In genomic region chr9:121545875-121546423, GRCh38 we compare ENCODE assay signal across 8 cellular contexts. TPM values are rescaled to one million over a fixed set of nuclear protein-coding genes. Genes with fewer than 3 reads are reported as not detected.
DNase-seq lines count a peak whose midpoint lies in the region; ATAC-seq, FAIRE-seq and TF ChIP-seq lines count a peak whose summit lies in the region.

No MANE protein-coding gene starts in this region.

- H3K27ac ChIP-seq in RWPE1 (no peak overlapping the region; the same call in 1 of the 2 replicates), pancreas (no peak overlapping the region), tibial artery (no peak overlapping the region)

- POLR2A ChIA-PET in RWPE1 (lab: Yijun Ruan, JAX; ENCODE audit: low non-redundant PET): no interaction called here

- FAIRE-seq in D721Med (lab: Jason Lieb, UNC) (no peak), pancreas (lab: Jason Lieb, UNC) (peak; percentile 13)

- 2 to 3% methylated on average over 25 to 27 of the region's 27 CpGs for WGBS in pancreas, 2 donors

- H3K27me3 ChIP-seq in pancreas (no peaks in the 10 kb centered on the region), tibial artery (peaks cover 0 to 3% of the 10 kb centered on the region in 2 donors)

- TF ChIP-seq CTCF in D721Med (IDR thresholded peaks at IDR 0.05; ENCODE audit: insufficient read depth, missing control alignments) (peak; percentile 84), RWPE1 (conservative IDR thresholded peaks at IDR 0.05; ENCODE audit: low read depth) (peak; percentile 100), pancreas (IDR thresholded peaks at IDR 0.05) (peak; percentile 92 to 95 (median 93)), tibial artery (IDR thresholded peaks at IDR 0.05) (peak; percentile 95 to 97)

- H3K4me1 ChIP-seq in pancreas (peaks cover 0 to 7% (median 0%) of the 10 kb centered on the region in 3 donors), tibial artery (peaks cover 0 to 22% (median 14%) of the 10 kb centered on the region in 4 donors)

- peak; percentile 83 for ATAC-seq in GM21717 (IDR thresholded peaks at IDR 0.05; ENCODE audit: unreplicated experiment)
- ATAC-seq in pancreas: peak; percentile 97 to 98 (median 97)

- no peaks in the 10 kb centered on the region for H3K9me3 ChIP-seq in pancreas
- no peaks in the 10 kb centered on the region for H3K9me3 ChIP-seq in tibial artery

- H3K4me3 ChIP-seq in pancreas: peak overlapping the region in 2 of 4 donors; percentile 10 to 29
- peak overlapping the region; percentile 22 to 36 for H3K4me3 ChIP-seq in tibial artery

- H3K36me3 ChIP-seq in pancreas (no peaks in the 10 kb centered on the region), tibial artery (no peaks in the 10 kb centered on the region)

- DNase-seq in D721Med (ENCODE audit: insufficient read length, low spot score) (peak; percentile 92), LoVo (ENCODE audit: low spot score) (peak; percentile 93), RWPE1 (ENCODE audit: low spot score) (peak; percentile 95), germinal center (ENCODE audit: low spot score) (peak; percentile 71), pancreas (peak; percentile 94 to 99 (median 96)), tibial artery (peak; percentile 97)
- DNase-seq in activated effector memory CD4-positive, alpha-beta T cell treated with anti-CD3 and anti-CD28 coated beads, Interleukin-2, amount 50 U/mL, for 16 hours: peak; percentile 84

- CTCF ChIA-PET in RWPE1 (lab: Yijun Ruan, JAX): interaction anchor here (0.5 to 2.4 kb wide), 59 partner anchors 9 to 830 kb away, joined by 3 to 26 read pairs (median 4); partner anchors contain the start of genes GGTA1 and GSN

- intact Hi-C loops in pancreas (cut with DNase I) (loop anchor here in 1 of 3 donors (5.0 to 10.0 kb wide), 2 partner anchors 61 to 446 kb away; no protein-coding TSS in a partner anchor), tibial artery (cut with DNase I; ENCODE audit: low total_unique reads) (loop anchor here (5.0 kb wide), 1 partner anchor 446 kb away; no protein-coding TSS in a partner anchor)

RNA-seq across cellular contexts. Expression of gene GGTA1, which starts 46.3 kb away (rescaled TPM):
- total RNA-seq in pancreas: 1 to 10 TPM in 3 of 6 donors, under 1 TPM in 3; 0.14 to 3.6 (median 0.87) TPM
- 1 to 10 TPM; 1.6 to 2.7 TPM for polyA plus RNA-seq in pancreas
